ENCODE assay signal across 8 cellular contexts in the genomic region with DNA sequence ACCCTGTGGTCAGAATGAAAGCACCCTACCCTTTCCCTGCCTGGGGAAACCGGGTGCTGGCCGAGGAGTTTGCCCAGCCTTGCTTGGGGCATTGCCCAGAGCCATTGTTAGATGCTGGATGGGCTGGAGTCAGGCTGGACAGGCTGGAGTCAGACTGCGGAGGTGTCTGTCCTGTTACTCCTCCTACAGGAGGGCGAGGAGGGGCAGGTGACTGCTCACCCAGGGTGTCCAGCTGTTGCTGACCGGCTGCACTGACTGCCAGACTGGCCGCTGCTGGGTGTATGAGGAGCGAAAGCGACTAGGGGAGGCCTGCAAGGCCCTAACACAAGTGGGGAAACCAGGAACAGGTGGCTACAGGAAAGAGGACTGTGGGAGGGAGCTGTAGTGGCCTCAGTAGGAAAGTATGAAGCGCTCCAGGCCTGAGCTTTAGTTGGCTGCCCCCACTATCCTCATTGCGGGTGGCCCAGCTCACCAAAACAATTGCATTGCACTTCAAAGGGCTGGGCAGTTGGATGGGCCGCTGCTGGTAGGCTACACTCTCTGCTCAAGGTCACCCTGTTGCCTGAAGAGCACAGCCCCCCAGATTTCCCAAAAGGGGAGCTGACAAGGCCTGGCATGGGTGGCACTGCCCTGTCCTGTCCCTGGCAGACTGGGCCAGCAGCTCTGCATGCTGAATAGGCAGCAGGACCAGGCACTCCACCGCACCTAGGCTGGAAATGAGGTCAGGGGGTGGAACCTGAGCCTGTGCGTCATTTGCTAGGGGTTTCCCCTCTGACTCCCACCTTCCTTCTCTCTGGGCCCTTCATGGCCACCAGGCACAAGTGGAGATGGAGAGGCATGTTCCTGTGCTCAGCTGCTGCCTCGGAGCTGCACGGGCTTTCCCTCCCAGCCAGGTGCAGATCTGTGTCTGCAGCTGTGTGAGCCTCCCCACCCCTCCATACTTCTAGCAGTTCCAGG. TPM values are rescaled to one million over a fixed set of nuclear protein-coding genes. Genes with fewer than 3 reads are reported as not detected.
DNase-seq lines count a peak whose midpoint lies in the region; ATAC-seq lines count a peak whose summit lies in the region.

No MANE protein-coding gene starts in this region.

- peak; percentile 72 for ATAC-seq in GM21529 (IDR thresholded peaks at IDR 0.05; ENCODE audit: unreplicated experiment)

- DNase-seq in T-helper 9 cell = peak; percentile 67
- peak in 4 of 61 donors; percentile 9 to 18 (median 12) for DNase-seq in caudate nucleus (lab: John Stamatoyannopoulos, UW)
- peak; percentile 81 for DNase-seq in stimulated activated CD4-positive, alpha-beta T cell treated with anti-CD3 and anti-CD28 coated beads, Interleukin-4, amount 100 ng/mL, for 24 hours
- DNase-seq in HT-29 (ENCODE audit: low spot score) = no peak
- no peak for DNase-seq in glomerular visceral epithelial cell (ENCODE audit: extremely low spot score)
- no peak for DNase-seq in iPS-NIHi11 (ENCODE audit: low spot score)
- DNase-seq in NCI-H1694 treated with DMSO at 0.1 percent for 48 hours (lab: John Stamatoyannopoulos, UW) = no peak

- H3K27ac ChIP-seq in caudate nucleus (ENCODE audit: low read depth, low read length) = peak overlapping the region; percentile 41

RNA-seq across cellular contexts. Expression of a gene that starts 18.4 kb away (rescaled TPM):
- 0.08 and 1.4 TPM in 2 replicates for total RNA-seq in HT-29 (2014; rRNA removed; shearing (Covaris generic))

RNA-seq across cellular contexts. Expression of a gene that starts 50.1 kb away (rescaled TPM):
- total RNA-seq in HT-29 (2014; rRNA removed; shearing (Covaris generic)) = 2.2 and 2.8 TPM in 2 replicates

Comparison
In these comparisons a context has a peak if more than half of its experiments do, and no peak if none do; other contexts are left out.
1. DNase-seq: peak in T-helper 9 cell (single experiment) and stimulated activated CD4-positive, alpha-beta T cell treated with anti-CD3 and anti-CD28 coated beads, Interleukin-4, amount 100 ng/mL, for 24 hours (single experiment); none in HT-29 (single experiment), glomerular visceral epithelial cell (single experiment), iPS-NIHi11 (single experiment) and NCI-H1694 treated with DMSO at 0.1 percent for 48 hours (single experiment).